Comparison of ENCODE assay signal across 1 cellular context in genomic region chr13:70842062-70842644, GRCh38.
TF ChIP-seq lines count a peak whose summit lies in the region.

No MANE protein-coding gene starts in this region.

TF ChIP-seq in GM23338, 12 proteins besides CTCF, POLR2A, EP300 and RAD21:
- TF ChIP-seq EZH2 (IDR thresholded peaks at IDR 0.05; ENCODE audit: low read depth, unreplicated experiment), result no peak
- no peak for TF ChIP-seq ZNF114 (CRISPR knock-in tag; IDR thresholded peaks at IDR 0.05)
- TF ChIP-seq NANOG (IDR thresholded peaks at IDR 0.05; ENCODE audit: borderline replicate concordance), result no peak
- no peak for TF ChIP-seq STAT1 (IDR thresholded peaks at IDR 0.05; ENCODE audit: unreplicated experiment)
- no peak for TF ChIP-seq ZNF331 (CRISPR knock-in tag; IDR thresholded peaks at IDR 0.05; ENCODE audit: low read depth)
- TF ChIP-seq CREB1 (CRISPR knock-in tag; IDR thresholded peaks at IDR 0.05; ENCODE audit: low read depth), result no peak
- TF ChIP-seq POLR2AphosphoS5 (IDR thresholded peaks at IDR 0.05; ENCODE audit: low read depth), result no peak
- TF ChIP-seq ETS1 (IDR thresholded peaks at IDR 0.05), result no peak
- TF ChIP-seq, protein P1, sequence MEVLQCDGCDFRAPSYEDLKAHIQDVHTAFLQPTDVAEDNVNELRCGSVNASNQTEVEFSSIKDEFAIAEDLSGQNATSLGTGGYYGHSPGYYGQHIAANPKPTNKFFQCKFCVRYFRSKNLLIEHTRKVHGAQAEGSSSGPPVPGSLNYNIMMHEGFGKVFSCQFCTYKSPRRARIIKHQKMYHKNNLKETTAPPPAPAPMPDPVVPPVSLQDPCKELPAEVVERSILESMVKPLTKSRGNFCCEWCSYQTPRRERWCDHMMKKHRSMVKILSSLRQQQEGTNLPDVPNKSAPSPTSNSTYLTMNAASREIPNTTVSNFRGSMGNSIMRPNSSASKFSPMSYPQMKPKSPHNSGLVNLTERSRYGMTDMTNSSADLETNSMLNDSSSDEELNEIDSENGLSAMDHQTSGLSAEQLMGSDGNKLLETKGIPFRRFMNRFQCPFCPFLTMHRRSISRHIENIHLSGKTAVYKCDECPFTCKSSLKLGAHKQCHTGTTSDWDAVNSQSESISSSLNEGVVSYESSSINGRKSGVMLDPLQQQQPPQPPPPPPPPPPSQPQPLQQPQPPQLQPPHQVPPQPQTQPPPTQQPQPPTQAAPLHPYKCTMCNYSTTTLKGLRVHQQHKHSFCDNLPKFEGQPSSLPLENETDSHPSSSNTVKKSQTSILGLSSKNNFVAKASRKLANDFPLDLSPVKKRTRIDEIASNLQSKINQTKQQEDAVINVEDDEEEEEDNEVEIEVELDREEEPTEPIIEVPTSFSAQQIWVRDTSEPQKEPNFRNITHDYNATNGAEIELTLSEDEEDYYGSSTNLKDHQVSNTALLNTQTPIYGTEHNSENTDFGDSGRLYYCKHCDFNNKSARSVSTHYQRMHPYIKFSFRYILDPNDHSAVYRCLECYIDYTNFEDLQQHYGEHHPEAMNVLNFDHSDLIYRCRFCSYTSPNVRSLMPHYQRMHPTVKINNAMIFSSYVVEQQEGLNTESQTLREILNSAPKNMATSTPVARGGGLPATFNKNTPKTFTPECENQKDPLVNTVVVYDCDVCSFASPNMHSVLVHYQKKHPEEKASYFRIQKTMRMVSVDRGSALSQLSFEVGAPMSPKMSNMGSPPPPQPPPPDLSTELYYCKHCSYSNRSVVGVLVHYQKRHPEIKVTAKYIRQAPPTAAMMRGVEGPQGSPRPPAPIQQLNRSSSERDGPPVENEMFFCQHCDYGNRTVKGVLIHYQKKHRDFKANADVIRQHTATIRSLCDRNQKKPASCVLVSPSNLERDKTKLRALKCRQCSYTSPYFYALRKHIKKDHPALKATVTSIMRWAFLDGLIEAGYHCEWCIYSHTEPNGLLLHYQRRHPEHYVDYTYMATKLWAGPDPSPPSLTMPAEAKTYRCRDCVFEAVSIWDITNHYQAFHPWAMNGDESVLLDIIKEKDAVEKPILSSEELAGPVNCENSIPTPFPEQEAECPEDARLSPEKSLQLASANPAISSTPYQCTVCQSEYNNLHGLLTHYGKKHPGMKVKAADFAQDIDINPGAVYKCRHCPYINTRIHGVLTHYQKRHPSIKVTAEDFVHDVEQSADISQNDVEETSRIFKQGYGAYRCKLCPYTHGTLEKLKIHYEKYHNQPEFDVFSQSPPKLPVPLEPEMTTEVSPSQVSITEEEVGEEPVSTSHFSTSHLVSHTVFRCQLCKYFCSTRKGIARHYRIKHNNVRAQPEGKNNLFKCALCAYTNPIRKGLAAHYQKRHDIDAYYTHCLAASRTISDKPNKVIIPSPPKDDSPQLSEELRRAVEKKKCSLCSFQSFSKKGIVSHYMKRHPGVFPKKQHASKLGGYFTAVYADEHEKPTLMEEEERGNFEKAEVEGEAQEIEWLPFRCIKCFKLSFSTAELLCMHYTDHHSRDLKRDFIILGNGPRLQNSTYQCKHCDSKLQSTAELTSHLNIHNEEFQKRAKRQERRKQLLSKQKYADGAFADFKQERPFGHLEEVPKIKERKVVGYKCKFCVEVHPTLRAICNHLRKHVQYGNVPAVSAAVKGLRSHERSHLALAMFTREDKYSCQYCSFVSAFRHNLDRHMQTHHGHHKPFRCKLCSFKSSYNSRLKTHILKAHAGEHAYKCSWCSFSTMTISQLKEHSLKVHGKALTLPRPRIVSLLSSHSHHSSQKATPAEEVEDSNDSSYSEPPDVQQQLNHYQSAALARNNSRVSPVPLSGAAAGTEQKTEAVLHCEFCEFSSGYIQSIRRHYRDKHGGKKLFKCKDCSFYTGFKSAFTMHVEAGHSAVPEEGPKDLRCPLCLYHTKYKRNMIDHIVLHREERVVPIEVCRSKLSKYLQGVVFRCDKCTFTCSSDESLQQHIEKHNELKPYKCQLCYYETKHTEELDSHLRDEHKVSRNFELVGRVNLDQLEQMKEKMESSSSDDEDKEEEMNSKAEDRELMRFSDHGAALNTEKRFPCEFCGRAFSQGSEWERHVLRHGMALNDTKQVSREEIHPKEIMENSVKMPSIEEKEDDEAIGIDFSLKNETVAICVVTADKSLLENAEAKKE (CRISPR knock-in tag; IDR thresholded peaks at IDR 0.05), result no peak
- no peak for TF ChIP-seq REST (IDR thresholded peaks at IDR 0.05; ENCODE audit: unreplicated experiment)
- no peak for TF ChIP-seq JUNB (IDR thresholded peaks at IDR 0.05; ENCODE audit: unreplicated experiment)
- no peak for TF ChIP-seq EZH2phosphoT487 (IDR thresholded peaks at IDR 0.05; ENCODE audit: unreplicated experiment)
TF ChIP-seq in GM23338: peak in this region for 0.
